1 cellular context compared by ENCODE assay signal in genomic region chr19:35112995-35113693, GRCh38.
TF ChIP-seq lines count a peak whose summit lies in the region.

No MANE protein-coding gene starts in this region.

TF ChIP-seq in H1, 55 proteins besides CTCF, POLR2A, EP300 and RAD21 (continued from another document):
- no peak for TF ChIP-seq ATF3 (IDR thresholded peaks at IDR 0.05; ENCODE audit: insufficient read depth, low read depth, low read length)
- no peak for TF ChIP-seq YY1 (IDR thresholded peaks at IDR 0.05; ENCODE audit: low read depth, low read length)
- TF ChIP-seq ZNF274 (IDR thresholded peaks at IDR 0.05; ENCODE audit: borderline replicate concordance, extremely low read depth, low read length): no peak
- TF ChIP-seq TAF7 (optimal IDR thresholded peaks at IDR 0.05; ENCODE audit: borderline replicate concordance, low read depth, low read length): no peak
- no peak for TF ChIP-seq HDAC6 (IDR thresholded peaks at IDR 0.05; ENCODE audit: low read depth, low read length)
- TF ChIP-seq MAX (IDR thresholded peaks at IDR 0.05): no peak
- TF ChIP-seq RXRA (IDR thresholded peaks at IDR 0.05; ENCODE audit: insufficient read depth, low read depth, low read length): no peak
- no peak for TF ChIP-seq SP2 (IDR thresholded peaks at IDR 0.05; ENCODE audit: low read length)
- no peak for TF ChIP-seq NANOG (IDR thresholded peaks at IDR 0.05; ENCODE audit: insufficient read depth, low read depth, low read length, poor library complexity, severe bottlenecking)
- no peak for TF ChIP-seq TBP (IDR thresholded peaks at IDR 0.05; ENCODE audit: low read depth, low read length)
- TF ChIP-seq NRF1 (IDR thresholded peaks at IDR 0.05; ENCODE audit: low read depth, low read length): no peak
